Comparison of ENCODE assay signal across 10 cellular contexts in genomic region chr6:25311251-25311910, GRCh38. TPM values are rescaled to one million over a fixed set of nuclear protein-coding genes. Genes with fewer than 3 reads are reported as not detected.
DNase-seq lines count a peak whose midpoint lies in the region; ATAC-seq, FAIRE-seq and TF ChIP-seq lines count a peak whose summit lies in the region.
"Had no signal": no experiment of that assay in that cellular context is flagged by ENCODE, and none has a peak within 500 bp of the region (broad histone marks: within the 10 kb centered on the region; RNA-seq: fewer than 3 reads in every experiment).

No MANE protein-coding gene starts in this region.

- H3K4me1 Mint-ChIP-seq in MCF 10A (ENCODE audit: insufficient read depth, unreplicated experiment), result peaks cover 32% of the 10 kb centered on the region

- H3K9me3 ChIP-seq in breast epithelium (no peaks in the 10 kb centered on the region), right cardiac atrium (ENCODE audit: control insufficient read depth, low read length) (no peaks in the 10 kb centered on the region)

- TF ChIP-seq CTCF in MCF 10A (IDR thresholded peaks at IDR 0.05; ENCODE audit: unreplicated experiment), result no peak
- no peak for TF ChIP-seq CTCF in breast epithelium (IDR thresholded peaks at IDR 0.05)

- no TSS peak for BruUV-seq in MCF 10A (replicated peaks; lab: Mats Ljungman, UMichigan)

- TF ChIP-seq POLR2A in breast epithelium (IDR thresholded peaks at IDR 0.05), result no peak

- no peak overlapping the region for H3K4me3 Mint-ChIP-seq in MCF 10A (ENCODE audit: unreplicated experiment)

- peaks cover 0 to 3% of the 10 kb centered on the region in 2 donors for H3K4me1 ChIP-seq in breast epithelium
- peaks cover 7% of the 10 kb centered on the region for H3K4me1 ChIP-seq in right cardiac atrium (ENCODE audit: control insufficient read depth, insufficient read depth, low read length)

- H3K27ac ChIP-seq in breast epithelium (peak overlapping the region in 1 of 2 donors; percentile 50), right cardiac atrium (ENCODE audit: low read length) (peak overlapping the region; percentile 71)

- WGBS in right cardiac atrium, result 90% methylated on average over 2 of the region's 2 CpGs

- H3K9me3 Mint-ChIP-seq in MCF 10A (ENCODE audit: unreplicated experiment), result no peaks in the 10 kb centered on the region

- CTCF ChIA-PET in MCF 10A (lab: Yijun Ruan, JAX), result interaction anchor here (0.6 to 4.1 kb wide), 6 partner anchors 32 to 179 kb away, joined by 3 to 37 read pairs (median 6); partner anchors contain the start of gene CARMIL1

- H3K36me3 Mint-ChIP-seq in MCF 10A (ENCODE audit: insufficient read depth, unreplicated experiment), result no peaks in the 10 kb centered on the region

- H3K27ac Mint-ChIP-seq in MCF 10A (ENCODE audit: low read depth, unreplicated experiment), result peak overlapping the region; percentile 90

- H3K27me3 ChIP-seq in breast epithelium (no peaks in the 10 kb centered on the region), right cardiac atrium (ENCODE audit: control insufficient read depth, insufficient read depth) (no peaks in the 10 kb centered on the region)

- peak; percentile 55 for DNase-seq in MCF 10A (ENCODE audit: unreplicated experiment)
- DNase-seq in breast epithelium (ENCODE audit: low spot score in 2 of 2), result no peak
- peak; percentile 4 to 62 for DNase-seq in SW 1271 (lab: John Stamatoyannopoulos, UW)
- DNase-seq in right cardiac atrium, result no peak
- DNase-seq in urothelium cell line (ENCODE audit: low spot score), result peak; percentile 20
- no peak for DNase-seq in activated CD4-positive, alpha-beta T cell treated with anti-CD3 and anti-CD28 coated beads for 48 hours
- no peak for DNase-seq in NK-92 (lab: John Stamatoyannopoulos, UW; ENCODE audit: unreplicated experiment)
- DNase-seq: NCI-H2107; stimulated activated CD4-positive, alpha-beta T cell treated with anti-CD3 and anti-CD28 coated beads, Interleukin-4, amount 100 ng/mL, for 4 hours had no signal

- POLR2A ChIA-PET in MCF 10A (lab: Yijun Ruan, JAX), result interaction anchor here (0.7 to 6.3 kb wide), 10 partner anchors 11 to 138 kb away, joined by 3 to 64 read pairs (median 4); partner anchors contain the start of gene CARMIL1

- no peak overlapping the region for H3K4me3 ChIP-seq in breast epithelium
- H3K4me3 ChIP-seq in right cardiac atrium (ENCODE audit: low read length), result no peak overlapping the region

- intact Hi-C loops in MCF 10A (cut with micrococcal nuclease) (no loop called here), breast epithelium (cut with DNase I; ENCODE audit: low total_unique reads) (no loop called here), right cardiac atrium (cut with DNase I) (no loop called here)

- ATAC-seq in right cardiac atrium (peak; percentile 51 to 53), GM19452 (IDR thresholded peaks at IDR 0.05; ENCODE audit: unreplicated experiment) (no peak)

- FAIRE-seq in urothelium cell line (lab: Jason Lieb, UNC), result no peak

- no peaks in the 10 kb centered on the region for H3K36me3 ChIP-seq in breast epithelium

- no peaks in the 10 kb centered on the region for H3K27me3 Mint-ChIP-seq in MCF 10A (ENCODE audit: insufficient read depth, unreplicated experiment)

RNA-seq across cellular contexts. Expression of gene CARMIL1, which starts 32.2 kb away (rescaled TPM):
- total RNA-seq in MCF 10A (2022) (23.0 and 25.2 TPM in 2 replicates), breast epithelium (10 to 100 TPM; 23.6 to 53.0 (median 33.5) TPM), right cardiac atrium (10 to 100 TPM; 16.8 to 19.8 (median 18.1) TPM)
- 9.5 TPM for polyA plus RNA-seq in right cardiac atrium

Comparison
In these comparisons a context has a peak if more than half of its experiments do, and no peak if none do; other contexts are left out.
1. DNase-seq: peak in MCF 10A (single experiment), SW 1271 (2 of 2) and urothelium cell line (single experiment); none in breast epithelium (0 of 2), right cardiac atrium (0 of 3), activated CD4-positive, alpha-beta T cell treated with anti-CD3 and anti-CD28 coated beads for 48 hours (single experiment) and NK-92 (single experiment).